In the genomic region with DNA sequence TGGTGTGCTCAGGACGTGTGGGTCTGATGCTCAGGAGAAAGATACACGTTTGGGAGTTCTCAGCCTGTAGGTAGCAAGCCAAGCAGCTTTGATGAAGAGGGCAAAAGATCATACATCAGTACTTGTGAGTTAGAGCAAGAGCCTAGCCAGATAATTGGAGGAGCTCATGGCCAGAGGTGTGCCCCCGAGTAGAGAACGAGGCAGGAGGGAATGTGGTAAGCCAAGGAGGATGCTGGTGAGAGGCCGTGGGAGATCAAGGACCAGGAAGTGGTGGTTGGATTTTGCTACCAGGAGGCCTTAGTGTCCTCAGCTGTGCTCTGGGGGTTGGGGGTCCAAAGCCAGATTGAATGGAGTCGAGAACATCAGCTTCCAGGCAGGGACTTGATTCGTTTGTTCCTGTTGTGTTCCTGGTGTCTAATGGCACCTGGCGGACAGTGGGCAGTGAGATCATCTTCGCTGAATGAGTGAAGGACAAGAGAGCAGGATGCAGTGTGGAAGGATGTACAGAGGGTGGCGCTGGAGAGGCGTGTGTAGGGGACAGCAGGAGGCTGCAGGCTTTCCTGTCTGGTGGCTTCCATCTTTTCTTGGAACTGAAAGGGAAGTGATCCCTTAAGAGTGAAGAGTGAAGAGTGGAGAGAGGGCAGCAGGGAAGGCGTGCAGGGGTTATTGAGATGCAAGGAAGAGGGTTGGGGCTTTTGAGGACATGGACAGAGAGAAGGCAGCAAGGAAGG, we compare ENCODE assay signal across 9 cellular contexts. TPM values are rescaled to one million over a fixed set of nuclear protein-coding genes. Genes with fewer than 3 reads are reported as not detected.
DNase-seq lines count a peak whose midpoint lies in the region; ATAC-seq and TF ChIP-seq lines count a peak whose summit lies in the region.
"Had no signal": no experiment of that assay in that cellular context is flagged by ENCODE, and none has a peak within 500 bp of the region (broad histone marks: within the 10 kb centered on the region; RNA-seq: fewer than 3 reads in every experiment).

No MANE protein-coding gene starts in this region.

- H3K27me3 ChIP-seq in DOHH2 (ENCODE audit: control insufficient read depth, low read length) (no peaks in the 10 kb centered on the region), prostate gland (replicated peaks; ENCODE audit: insufficient read depth) (no peaks in the 10 kb centered on the region)
- H3K27me3 ChIP-seq: ovary had no signal

- TF ChIP-seq CTCF in DOHH2 (IDR thresholded peaks at IDR 0.05; ENCODE audit: low read depth, low read length, poor library complexity, severe bottlenecking), result peak; percentile 83
- peak; percentile 64 for TF ChIP-seq CTCF in fibroblast of mammary gland (conservative IDR thresholded peaks at IDR 0.05; ENCODE audit: control insufficient read depth, insufficient read depth, low read depth, low read length)
- peak in 3 of 4 experiments; percentile 19 to 41 (median 25) for TF ChIP-seq CTCF in prostate gland (IDR thresholded peaks at IDR 0.05)

- no peak for TF ChIP-seq POLR2A in prostate gland (IDR thresholded peaks at IDR 0.05)

- no peak overlapping the region for H3K4me3 ChIP-seq in DOHH2 (ENCODE audit: low read length)
- H3K4me3 ChIP-seq in Jurkat, Clone E6-1 (ENCODE audit: low read length), result no peak overlapping the region
- H3K4me3 ChIP-seq in fibroblast of mammary gland (ENCODE audit: control insufficient read depth, low read depth, low read length), result no peak overlapping the region
- no peak overlapping the region for H3K4me3 ChIP-seq in prostate gland
- H3K4me3 ChIP-seq: ovary had no signal

- no peaks in the 10 kb centered on the region for H3K9me3 Mint-ChIP-seq in T-helper 2 cell treated with Interferon-gamma antibody and Interleukin-4, amounts not matched to agents 5 μg/mL and 100 μg/mL, for 36 hours

- no peaks in the 10 kb centered on the region for H3K27me3 Mint-ChIP-seq in T-helper 2 cell treated with Interferon-gamma antibody and Interleukin-4, amounts not matched to agents 5 μg/mL and 100 μg/mL, for 36 hours (ENCODE audit: low read depth)

- peak; percentile 65 for DNase-seq in Jurkat, Clone E6-1 (ENCODE audit: low read depth, low spot score)
- DNase-seq in T-helper 2 cell treated with Interferon-gamma antibody and Interleukin-4, amounts not matched to agents 5 μg/mL and 100 μg/mL, for 36 hours (ENCODE audit: low spot score), result peak; percentile 33
- peak; percentile 64 for DNase-seq in fibroblast of mammary gland (ENCODE audit: low read depth)
- DNase-seq in prostate gland (ENCODE audit: low spot score), result no peak

- H3K79me2 ChIP-seq in DOHH2 (ENCODE audit: control insufficient read depth, low read length), result no peaks in the 10 kb centered on the region

- H4K20me1 ChIP-seq in DOHH2 (ENCODE audit: control insufficient read depth, insufficient read depth, low read depth, low read length), result no peaks in the 10 kb centered on the region

- intact Hi-C loops in prostate gland (cut with DNase I), result no loop called here

- H3K27ac Mint-ChIP-seq in T-helper 2 cell treated with Interferon-gamma antibody and Interleukin-4, amounts not matched to agents 5 μg/mL and 100 μg/mL, for 36 hours, result peak overlapping the region; percentile 33

- no peaks in the 10 kb centered on the region for H3K9me2 ChIP-seq in DOHH2 (replicated peaks; ENCODE audit: control insufficient read depth, low read length)

- no peak overlapping the region for H3K4me2 ChIP-seq in DOHH2 (ENCODE audit: low read length)

- H3K4me1 ChIP-seq in DOHH2 (ENCODE audit: control insufficient read depth, low read length) (peaks cover 8% of the 10 kb centered on the region), prostate gland (replicated peaks) (no peaks in the 10 kb centered on the region)

- H3K4me1 Mint-ChIP-seq in T-helper 2 cell treated with Interferon-gamma antibody and Interleukin-4, amounts not matched to agents 5 μg/mL and 100 μg/mL, for 36 hours (ENCODE audit: low read depth), result peaks cover 17% of the 10 kb centered on the region

- no peaks in the 10 kb centered on the region for H3F3A ChIP-seq in DOHH2 (ENCODE audit: control insufficient read depth, insufficient read depth)

- H3K36me3 Mint-ChIP-seq in T-helper 2 cell treated with Interferon-gamma antibody and Interleukin-4, amounts not matched to agents 5 μg/mL and 100 μg/mL, for 36 hours (ENCODE audit: low read depth), result peaks cover 18% of the 10 kb centered on the region

- ATAC-seq in HG03354 (IDR thresholded peaks at IDR 0.05; ENCODE audit: poor library complexity, severe bottlenecking, unreplicated experiment) (no peak), GM19328 (IDR thresholded peaks at IDR 0.05; ENCODE audit: unreplicated experiment) (no peak), HG03039 (IDR thresholded peaks at IDR 0.05; ENCODE audit: unreplicated experiment) (no peak)

- peaks cover 36% of the 10 kb centered on the region for H3K36me3 ChIP-seq in DOHH2 (ENCODE audit: control insufficient read depth, low read length)
- H3K36me3 ChIP-seq in prostate gland, result peaks cover 0 to 5% of the 10 kb centered on the region in 2 donors
- H3K36me3 ChIP-seq: ovary had no signal

- 60% methylated on average over 12 of the region's 12 CpGs for WGBS in prostate gland

- H3K4me3 Mint-ChIP-seq in T-helper 2 cell treated with Interferon-gamma antibody and Interleukin-4, amounts not matched to agents 5 μg/mL and 100 μg/mL, for 36 hours, result no peak overlapping the region

- no peak overlapping the region for H3K27ac ChIP-seq in DOHH2 (ENCODE audit: low read depth, low read length)
- H3K27ac ChIP-seq in prostate gland, result no peak overlapping the region
- H3K27ac ChIP-seq: ovary had no signal

- H3K9me3 ChIP-seq in DOHH2 (ENCODE audit: control insufficient read depth, insufficient read depth, low read length) (no peaks in the 10 kb centered on the region), prostate gland (no peaks in the 10 kb centered on the region)
- H3K9me3 ChIP-seq: ovary had no signal

RNA-seq across cellular contexts. Expression of a gene that starts 11.6 kb away (rescaled TPM):
- polyA plus RNA-seq in Jurkat, Clone E6-1 (2012; ENCODE audit: insufficient read depth, insufficient read length), result 24.0 TPM
- total RNA-seq in prostate gland, result 100 to 1,000 TPM in 1 of 2 donors, 10 to 100 TPM in 1; 23.5 to 125 TPM

RNA-seq across cellular contexts. Expression of a gene that starts 13.9 kb away (rescaled TPM):
- polyA plus RNA-seq in Jurkat, Clone E6-1 (2012; ENCODE audit: insufficient read depth, insufficient read length), result not detected
- 100 to 1,000 TPM in 1 of 2 donors, 10 to 100 TPM in 1; 74.6 to 114 TPM for total RNA-seq in prostate gland

RNA-seq across cellular contexts. Expression of a gene that starts 22.6 kb away (rescaled TPM):
- 18.2 TPM for polyA plus RNA-seq in Jurkat, Clone E6-1 (2012; ENCODE audit: insufficient read depth, insufficient read length)
- total RNA-seq in prostate gland, result 10 to 100 TPM in 1 of 2 donors, 1 to 10 TPM in 1; 10.0 to 29.1 TPM

RNA-seq across cellular contexts. Expression of a gene that starts 38.6 kb away (rescaled TPM):
- polyA plus RNA-seq in Jurkat, Clone E6-1 (2012; ENCODE audit: insufficient read depth, insufficient read length), result not detected
- 10 to 100 TPM in 1 of 2 donors, 1 to 10 TPM in 1; 9.8 to 13.9 TPM for total RNA-seq in prostate gland

RNA-seq across cellular contexts. Expression of a gene that starts 41.1 kb away (rescaled TPM):
- 29.0 TPM for polyA plus RNA-seq in Jurkat, Clone E6-1 (2012; ENCODE audit: insufficient read depth, insufficient read length)
- 10 to 100 TPM; 54.2 to 54.8 TPM for total RNA-seq in prostate gland

Comparison
In these comparisons a context has a peak if more than half of its experiments do, and no peak if none do; other contexts are left out.
1. CTCF ChIP-seq: peak in every context shown above with its lines; median percentile 83 in DOHH2; 64 in fibroblast of mammary gland; 25 in prostate gland.